ENCODE assay signal across 11 cellular contexts in genomic region chr11:14971865-14972580, GRCh38. TPM values are rescaled to one million over a fixed set of nuclear protein-coding genes. Genes with fewer than 3 reads are reported as not detected.
DNase-seq lines count a peak whose midpoint lies in the region; ATAC-seq, FAIRE-seq and TF ChIP-seq lines count a peak whose summit lies in the region.
"Had no signal": no experiment of that assay in that cellular context is flagged by ENCODE, and none has a peak within 500 bp of the region (broad histone marks: within the 10 kb centered on the region; RNA-seq: fewer than 3 reads in every experiment).

Gene CALCA (minus strand): TSS chr11:14972351. CDS start chr11:14971192, 1,159 bp downstream.

- H3K4me1 ChIP-seq in kidney (ENCODE audit: control insufficient read depth in 1 of 2, insufficient read depth in 1 of 2, low read depth in 1 of 2, low read length in 2 of 2): peaks cover 10 to 13% of the 10 kb centered on the region in 2 donors
- peaks cover 11 to 41% (median 34%) of the 10 kb centered on the region in 4 donors for H3K4me1 ChIP-seq in stomach

- H3K27me3 Mint-ChIP-seq in natural killer cell treated with Interleukin-12 subunit alpha and Interleukin-12 subunit beta and Interleukin-15 and Interleukin-18, amount 100 ng/mL, for 72 hours: peaks cover 58 to 67% of the 10 kb centered on the region in 2 donors
- peaks cover 72 to 94% of the 10 kb centered on the region in 2 donors for H3K27me3 Mint-ChIP-seq in natural killer cell (ENCODE audit: low read depth in 2 of 2)
- H3K27me3 Mint-ChIP-seq in activated T-helper 1 cell treated with anti-CD3 and anti-CD28 coated beads, Interleukin-12 subunit alpha, Interleukin-12 subunit beta, Interleukin-2, Interleukin-4 antibody, amounts not matched to agents 30 ng/mL and 10 ng/mL and 1 ng/mL, durations not matched to agents 14 hours and 24 hours and 36 hours (ENCODE audit: insufficient read depth): peaks cover 63% of the 10 kb centered on the region

- ATAC-seq in natural killer cell treated with Interleukin-12 subunit alpha and Interleukin-12 subunit beta and Interleukin-15 and Interleukin-18, amount 100 ng/mL, for 72 hours: no peak
- ATAC-seq in natural killer cell (no peak), HG03025 (IDR thresholded peaks at IDR 0.05; ENCODE audit: low FRiP score, unreplicated experiment) (no peak)

- H3K27me3 ChIP-seq in stomach: peaks cover 18 to 95% (median 77%) of the 10 kb centered on the region in 3 donors

- no peak within 1 kb of the TSS for H3K27ac Mint-ChIP-seq in natural killer cell treated with Interleukin-12 subunit alpha and Interleukin-12 subunit beta and Interleukin-15 and Interleukin-18, amount 100 ng/mL, for 72 hours
- no peak within 1 kb of the TSS for H3K27ac Mint-ChIP-seq in natural killer cell
- no peak within 1 kb of the TSS for H3K27ac Mint-ChIP-seq in activated T-helper 1 cell treated with anti-CD3 and anti-CD28 coated beads, Interleukin-12 subunit alpha, Interleukin-12 subunit beta, Interleukin-2, Interleukin-4 antibody, amounts not matched to agents 30 ng/mL and 10 ng/mL and 1 ng/mL, durations not matched to agents 14 hours and 24 hours and 36 hours

- no peak for FAIRE-seq in kidney (lab: Jason Lieb, UNC)

- no peaks in the 10 kb centered on the region for H3K36me3 Mint-ChIP-seq in natural killer cell treated with Interleukin-12 subunit alpha and Interleukin-12 subunit beta and Interleukin-15 and Interleukin-18, amount 100 ng/mL, for 72 hours
- H3K36me3 Mint-ChIP-seq in natural killer cell: no peaks in the 10 kb centered on the region
- peaks cover 2% of the 10 kb centered on the region for H3K36me3 Mint-ChIP-seq in activated T-helper 1 cell treated with anti-CD3 and anti-CD28 coated beads, Interleukin-12 subunit alpha, Interleukin-12 subunit beta, Interleukin-2, Interleukin-4 antibody, amounts not matched to agents 30 ng/mL and 10 ng/mL and 1 ng/mL, durations not matched to agents 14 hours and 24 hours and 36 hours (ENCODE audit: low read depth)

- TF ChIP-seq CTCF in natural killer cell (IDR thresholded peaks at IDR 0.05) (no peak), kidney (IDR thresholded peaks at IDR 0.05; ENCODE audit: borderline replicate concordance, extremely low read depth, insufficient read depth) (no peak), stomach (IDR thresholded peaks at IDR 0.05) (no peak)

- no peak for TF ChIP-seq EP300 in stomach (IDR thresholded peaks at IDR 0.05)

- WGBS in stomach, 5 donors: 4 to 12% (median 7%) methylated on average over 40 of the region's 40 CpGs

- no peaks in the 10 kb centered on the region for H3K36me3 ChIP-seq in kidney (ENCODE audit: control insufficient read depth in 1 of 2, insufficient read depth in 2 of 2, low read length in 2 of 2)
- H3K36me3 ChIP-seq in stomach: no peaks in the 10 kb centered on the region

- peak within 1 kb of the TSS; percentile 67 for H3K4me3 Mint-ChIP-seq in natural killer cell treated with Interleukin-12 subunit alpha and Interleukin-12 subunit beta and Interleukin-15 and Interleukin-18, amount 100 ng/mL, for 72 hours
- no peak within 1 kb of the TSS for H3K4me3 Mint-ChIP-seq in natural killer cell
- H3K4me3 Mint-ChIP-seq in activated T-helper 1 cell treated with anti-CD3 and anti-CD28 coated beads, Interleukin-12 subunit alpha, Interleukin-12 subunit beta, Interleukin-2, Interleukin-4 antibody, amounts not matched to agents 30 ng/mL and 10 ng/mL and 1 ng/mL, durations not matched to agents 14 hours and 24 hours and 36 hours: peak within 1 kb of the TSS; percentile 73

- H3K27ac ChIP-seq in kidney (ENCODE audit: low read depth in 2 of 2, low read length in 2 of 2) (no peak within 1 kb of the TSS), stomach (no peak within 1 kb of the TSS)

- intact Hi-C loops in natural killer cell (cut with micrococcal nuclease): no loop called here
- intact Hi-C loops in activated T-helper 1 cell treated with anti-CD3 and anti-CD28 coated beads, Interleukin-12 subunit alpha, Interleukin-12 subunit beta, Interleukin-2, Interleukin-4 antibody, amounts not matched to agents 30 ng/mL and 10 ng/mL and 1 ng/mL, durations not matched to agents 14 hours and 24 hours and 36 hours (cut with micrococcal nuclease): loop anchor here (2.0 to 10.0 kb wide), 3 partner anchors 63 to 1633 kb away; no protein-coding TSS in a partner anchor
- intact Hi-C loops in kidney (cut with DNase I): no loop called here
- intact Hi-C loops in stomach (cut with DNase I; ENCODE audit: low total_unique reads): no loop called here

- DNase-seq in natural killer cell treated with Interleukin-12 subunit alpha and Interleukin-12 subunit beta and Interleukin-15 and Interleukin-18, amount 100 ng/mL, for 72 hours (ENCODE audit: low spot score): no peak
- DNase-seq in natural killer cell (no peak), kidney (peak; percentile 66), DMS114 treated with DMSO at 0.1 percent for 48 hours (lab: John Stamatoyannopoulos, UW; ENCODE audit: unreplicated experiment) (no peak), stomach (no peak)
- no peak for DNase-seq in activated T-helper 1 cell treated with anti-CD3 and anti-CD28 coated beads, Interleukin-12 subunit alpha, Interleukin-12 subunit beta, Interleukin-2, Interleukin-4 antibody, amounts not matched to agents 30 ng/mL and 10 ng/mL and 1 ng/mL, durations not matched to agents 14 hours and 24 hours and 36 hours (ENCODE audit: low spot score)
- no peak for DNase-seq in stimulated activated CD4-positive, alpha-beta T cell treated with anti-CD3 and anti-CD28 coated beads, Interleukin-4, amount 100 ng/mL, for 4 hours
- DNase-seq: GF-D8, NCI-H1048, SIG-M5 had no signal

- no peak within 1 kb of the TSS for H3K4me3 ChIP-seq in kidney (ENCODE audit: low read length in 2 of 2)
- H3K4me3 ChIP-seq in stomach: peak within 1 kb of the TSS in 2 of 4 donors; percentile 11 to 22

- H3K4me1 Mint-ChIP-seq in natural killer cell treated with Interleukin-12 subunit alpha and Interleukin-12 subunit beta and Interleukin-15 and Interleukin-18, amount 100 ng/mL, for 72 hours (ENCODE audit: low read depth in 2 of 2): peaks cover 21 to 24% of the 10 kb centered on the region in 2 donors
- H3K4me1 Mint-ChIP-seq in natural killer cell: peaks cover 17 to 32% of the 10 kb centered on the region in 2 donors
- H3K4me1 Mint-ChIP-seq in activated T-helper 1 cell treated with anti-CD3 and anti-CD28 coated beads, Interleukin-12 subunit alpha, Interleukin-12 subunit beta, Interleukin-2, Interleukin-4 antibody, amounts not matched to agents 30 ng/mL and 10 ng/mL and 1 ng/mL, durations not matched to agents 14 hours and 24 hours and 36 hours (ENCODE audit: low read depth): peaks cover 33% of the 10 kb centered on the region

- H3K9me3 Mint-ChIP-seq in natural killer cell treated with Interleukin-12 subunit alpha and Interleukin-12 subunit beta and Interleukin-15 and Interleukin-18, amount 100 ng/mL, for 72 hours: no peaks in the 10 kb centered on the region
- no peaks in the 10 kb centered on the region for H3K9me3 Mint-ChIP-seq in natural killer cell
- H3K9me3 Mint-ChIP-seq in activated T-helper 1 cell treated with anti-CD3 and anti-CD28 coated beads, Interleukin-12 subunit alpha, Interleukin-12 subunit beta, Interleukin-2, Interleukin-4 antibody, amounts not matched to agents 30 ng/mL and 10 ng/mL and 1 ng/mL, durations not matched to agents 14 hours and 24 hours and 36 hours: no peaks in the 10 kb centered on the region

- TF ChIP-seq POLR2A in stomach (IDR thresholded peaks at IDR 0.05): no peak

- H3K9me3 ChIP-seq in kidney (ENCODE audit: control insufficient read depth in 1 of 2, low read length in 2 of 2): no peaks in the 10 kb centered on the region
- H3K9me3 ChIP-seq in stomach: no peaks in the 10 kb centered on the region

- H3K9ac ChIP-seq in kidney (ENCODE audit: low read length in 2 of 2): no peak within 1 kb of the TSS

RNA-seq across cellular contexts. Expression of gene CALCA, which starts in this region (rescaled TPM):
- total RNA-seq in natural killer cell treated with Interleukin-12 subunit alpha and Interleukin-12 subunit beta and Interleukin-15 and Interleukin-18, amount 100 ng/mL, for 72 hours: not detected
- not detected for total RNA-seq in natural killer cell
- total RNA-seq in activated T-helper 1 cell treated with anti-CD3 and anti-CD28 coated beads, Interleukin-12 subunit alpha, Interleukin-12 subunit beta, Interleukin-2, Interleukin-4 antibody, amounts not matched to agents 30 ng/mL and 10 ng/mL and 1 ng/mL, durations not matched to agents 14 hours and 24 hours and 36 hours: not detected in 2 replicates
- total RNA-seq in kidney: not detected
- 29.8 TPM for polyA plus RNA-seq in kidney (ENCODE audit: insufficient read depth, low read depth, low replicate concordance)
- total RNA-seq in stomach: not detected
- not detected for polyA plus RNA-seq in stomach

Comparison
In these comparisons a context has a peak if more than half of its experiments do, and no peak if none do; other contexts are left out.
1. RNA of gene CALCA (polyA plus RNA-seq): 29.8 TPM in kidney (single experiment); not detected in stomach; every median in the first group is over 10 times any median in the second.